ENCODE assay signal across 1 cellular context in the genomic region with DNA sequence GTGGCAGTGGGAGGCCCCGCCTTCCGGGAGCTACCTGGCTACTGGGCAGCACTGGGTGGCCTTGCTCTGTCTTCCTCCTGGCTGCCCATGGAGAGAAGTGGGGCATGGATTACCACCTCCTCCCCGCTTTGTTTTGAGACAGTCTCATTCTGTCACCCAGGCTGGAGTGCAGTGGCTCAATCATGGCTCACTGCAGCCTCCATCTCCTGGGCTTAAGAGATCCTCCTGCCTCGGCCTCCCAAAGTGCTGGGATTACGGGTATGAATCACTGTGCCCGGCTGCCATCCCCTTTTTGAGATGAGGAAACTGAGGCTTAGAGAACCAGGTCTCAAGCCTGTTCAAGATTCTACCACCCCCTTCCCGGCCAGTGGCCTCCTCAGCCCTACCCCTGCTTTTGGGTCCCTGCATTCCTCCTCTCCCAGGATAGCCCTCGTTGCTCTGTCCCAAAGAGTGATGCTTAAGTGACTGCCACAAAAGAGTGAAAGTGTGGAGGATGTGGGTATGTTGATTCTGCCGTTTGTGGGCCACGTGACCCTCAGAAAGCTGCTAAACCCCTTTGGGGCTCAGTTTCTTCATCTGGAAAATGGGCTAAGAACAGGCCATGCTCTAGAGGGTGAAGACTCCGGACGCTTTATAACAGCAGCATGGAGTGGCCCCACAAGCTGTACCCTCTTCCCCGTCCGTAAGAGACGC.
TF ChIP-seq lines count a peak whose summit lies in the region.

No MANE protein-coding gene starts in this region.

TF ChIP-seq in GM12878, 131 proteins besides CTCF, POLR2A, EP300 and RAD21:
- no peak for TF ChIP-seq FOXM1 (IDR thresholded peaks at IDR 0.05; ENCODE audit: low read depth, low read length)
- TF ChIP-seq, protein P1, sequence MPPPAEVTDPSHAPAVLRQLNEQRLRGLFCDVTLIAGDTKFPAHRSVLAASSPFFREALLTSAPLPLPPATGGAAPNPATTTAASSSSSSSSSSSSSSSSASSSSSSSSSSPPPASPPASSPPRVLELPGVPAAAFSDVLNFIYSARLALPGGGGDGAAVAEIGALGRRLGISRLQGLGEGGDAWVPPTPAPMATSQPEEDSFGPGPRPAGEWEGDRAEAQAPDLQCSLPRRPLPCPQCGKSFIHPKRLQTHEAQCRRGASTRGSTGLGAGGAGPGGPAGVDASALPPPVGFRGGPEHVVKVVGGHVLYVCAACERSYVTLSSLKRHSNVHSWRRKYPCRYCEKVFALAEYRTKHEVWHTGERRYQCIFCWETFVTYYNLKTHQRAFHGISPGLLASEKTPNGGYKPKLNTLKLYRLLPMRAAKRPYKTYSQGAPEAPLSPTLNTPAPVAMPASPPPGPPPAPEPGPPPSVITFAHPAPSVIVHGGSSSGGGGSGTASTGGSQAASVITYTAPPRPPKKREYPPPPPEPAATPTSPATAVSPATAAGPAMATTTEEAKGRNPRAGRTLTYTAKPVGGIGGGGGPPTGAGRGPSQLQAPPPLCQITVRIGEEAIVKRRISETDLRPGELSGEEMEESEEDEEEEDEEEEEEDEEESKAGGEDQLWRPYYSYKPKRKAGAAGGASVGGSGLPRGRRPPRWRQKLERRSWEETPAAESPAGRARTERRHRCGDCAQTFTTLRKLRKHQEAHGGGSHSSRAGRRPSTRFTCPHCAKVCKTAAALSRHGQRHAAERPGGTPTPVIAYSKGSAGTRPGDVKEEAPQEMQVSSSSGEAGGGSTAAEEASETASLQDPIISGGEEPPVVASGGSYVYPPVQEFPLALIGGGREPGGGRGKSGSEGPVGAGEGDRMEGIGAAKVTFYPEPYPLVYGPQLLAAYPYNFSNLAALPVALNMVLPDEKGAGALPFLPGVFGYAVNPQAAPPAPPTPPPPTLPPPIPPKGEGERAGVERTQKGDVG (CRISPR knock-in tag; IDR thresholded peaks at IDR 0.05): no peak
- TF ChIP-seq, protein P2, sequence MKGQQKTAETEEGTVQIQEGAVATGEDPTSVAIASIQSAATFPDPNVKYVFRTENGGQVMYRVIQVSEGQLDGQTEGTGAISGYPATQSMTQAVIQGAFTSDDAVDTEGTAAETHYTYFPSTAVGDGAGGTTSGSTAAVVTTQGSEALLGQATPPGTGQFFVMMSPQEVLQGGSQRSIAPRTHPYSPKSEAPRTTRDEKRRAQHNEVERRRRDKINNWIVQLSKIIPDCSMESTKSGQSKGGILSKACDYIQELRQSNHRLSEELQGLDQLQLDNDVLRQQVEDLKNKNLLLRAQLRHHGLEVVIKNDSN (IDR thresholded peaks at IDR 0.05; ENCODE audit: borderline replicate concordance, extremely low read length, insufficient read depth, low read depth, low read length): peak; percentile 22
- TF ChIP-seq SREBF1 (IDR thresholded peaks at IDR 0.05; ENCODE audit: low read length): no peak
- TF ChIP-seq PAX5 (IDR thresholded peaks at IDR 0.05; ENCODE audit: borderline replicate concordance, low read depth, low read length): no peak
- TF ChIP-seq SMC3 (IDR thresholded peaks at IDR 0.05; ENCODE audit: borderline replicate concordance, low read length): no peak
- TF ChIP-seq CREB1 (IDR thresholded peaks at IDR 0.05; ENCODE audit: low read depth): no peak
- TF ChIP-seq JUNB (IDR thresholded peaks at IDR 0.05): no peak
- TF ChIP-seq HDAC6 (IDR thresholded peaks at IDR 0.05; ENCODE audit: unreplicated experiment): no peak
TF ChIP-seq in GM12878: peak in this region for 1.
